In the genomic region with DNA sequence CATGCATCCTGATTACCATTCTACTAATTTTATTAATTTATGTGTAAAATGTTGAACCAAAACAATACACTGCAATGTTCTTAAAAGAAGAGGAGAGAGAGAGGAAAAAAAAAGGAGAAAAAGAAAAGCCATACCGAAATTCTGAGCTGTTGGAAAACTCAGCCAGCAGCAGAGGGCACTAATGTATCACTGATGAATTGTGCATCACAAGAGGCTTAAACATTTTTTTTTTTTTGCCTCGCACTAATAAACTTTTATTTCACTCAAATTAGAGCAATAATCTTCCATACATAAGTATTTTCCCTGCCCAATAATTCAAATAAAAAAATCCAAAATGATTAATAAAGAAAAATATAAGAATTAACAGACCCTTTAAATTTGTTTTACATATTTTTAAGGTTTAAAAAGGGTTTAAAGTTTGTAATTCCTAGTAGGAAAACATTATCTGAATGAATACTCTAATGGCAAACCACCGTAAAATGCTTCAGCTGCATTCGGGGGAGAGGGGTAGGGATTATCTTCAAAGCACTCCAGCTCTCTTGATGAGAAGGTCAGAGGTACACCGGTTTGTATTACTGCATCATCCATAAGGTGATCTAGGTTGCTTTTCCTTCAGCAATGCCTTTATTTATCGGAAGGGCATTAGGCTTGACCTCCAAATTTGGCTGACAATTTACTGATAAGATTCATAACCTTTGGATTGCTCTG, we compare ENCODE assay signal across 1 cellular context.
TF ChIP-seq lines count a peak whose summit lies in the region.

No MANE protein-coding gene starts in this region.

TF ChIP-seq in H1, 55 proteins besides CTCF, POLR2A, EP300 and RAD21 (continued from another document):
- TF ChIP-seq SRF (IDR thresholded peaks at IDR 0.05; ENCODE audit: low read depth, low read length): no peak
- TF ChIP-seq NANOG (IDR thresholded peaks at IDR 0.05; ENCODE audit: insufficient read depth, low read depth, low read length, poor library complexity, severe bottlenecking): no peak
- TF ChIP-seq, protein P1, sequence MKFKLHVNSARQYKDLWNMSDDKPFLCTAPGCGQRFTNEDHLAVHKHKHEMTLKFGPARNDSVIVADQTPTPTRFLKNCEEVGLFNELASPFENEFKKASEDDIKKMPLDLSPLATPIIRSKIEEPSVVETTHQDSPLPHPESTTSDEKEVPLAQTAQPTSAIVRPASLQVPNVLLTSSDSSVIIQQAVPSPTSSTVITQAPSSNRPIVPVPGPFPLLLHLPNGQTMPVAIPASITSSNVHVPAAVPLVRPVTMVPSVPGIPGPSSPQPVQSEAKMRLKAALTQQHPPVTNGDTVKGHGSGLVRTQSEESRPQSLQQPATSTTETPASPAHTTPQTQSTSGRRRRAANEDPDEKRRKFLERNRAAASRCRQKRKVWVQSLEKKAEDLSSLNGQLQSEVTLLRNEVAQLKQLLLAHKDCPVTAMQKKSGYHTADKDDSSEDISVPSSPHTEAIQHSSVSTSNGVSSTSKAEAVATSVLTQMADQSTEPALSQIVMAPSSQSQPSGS (IDR thresholded peaks at IDR 0.05; ENCODE audit: low read length): no peak
- no peak for TF ChIP-seq YY1 (IDR thresholded peaks at IDR 0.05; ENCODE audit: low read depth, low read length)
- TF ChIP-seq CBX5 (IDR thresholded peaks at IDR 0.05; ENCODE audit: low read depth, low read length): no peak
- TF ChIP-seq SP4 (IDR thresholded peaks at IDR 0.05; ENCODE audit: low read length): no peak
